ENCODE assay signal across 24 cellular contexts in genomic region chr11:120293038-120293800, GRCh38. TPM values are rescaled to one million over a fixed set of nuclear protein-coding genes. Genes with fewer than 3 reads are reported as not detected.
"Had no signal": no experiment of that assay in that cellular context is flagged by ENCODE, and none has a peak within 500 bp of the region (broad histone marks: within the 10 kb centered on the region; RNA-seq: fewer than 3 reads in every experiment).

No MANE protein-coding gene starts in this region.

- H3K9me3 ChIP-seq: breast epithelium, left ventricle myocardium inferior, transverse colon, uterus had no signal

- H3K4me1 ChIP-seq: breast epithelium, left ventricle myocardium inferior, uterus had no signal

- H3K27ac ChIP-seq: breast epithelium, hepatocyte, left ventricle myocardium inferior, neural progenitor cell, transverse colon, uterus had no signal

- DNase-seq: activated B cell treated with CpG ODN at 0.5 μM for 24 hours; activated CD4-positive, alpha-beta T cell treated with anti-CD3 and anti-CD28 coated beads for 36 hours; activated CD4-positive, alpha-beta T cell treated with anti-CD3 and anti-CD28 coated beads, Interleukin-2, amount 50 U/mL, for 4 hours; activated CD8-positive, alpha-beta memory T cell treated with anti-CD3 and anti-CD28 coated beads for 24 hours; activated CD8-positive, alpha-beta memory T cell treated with anti-CD3 and anti-CD28 coated beads, Interleukin-2, amount 50 U/mL, for 4 hours; activated naive CD4-positive, alpha-beta T cell; activated naive CD8-positive, alpha-beta T cell treated with anti-CD3 and anti-CD28 coated beads for 36 hours; activated T-cell treated with anti-CD3 and anti-CD28 coated beads, Interleukin-2, amount 50 U/mL, for 24 hours; amniotic stem cell; cortex of kidney; foreskin fibroblast; left ventricle myocardium inferior; naive thymus-derived CD8-positive, alpha-beta T cell; stimulated activated CD4-positive, alpha-beta T cell treated with anti-CD3 and anti-CD28 coated beads, Interleukin-1b, Interleukin-23, amount 100 ng/mL, for 48 hours; stimulated activated naive CD8-positive, alpha-beta T cell treated with anti-CD3 and anti-CD28 coated beads, Interleukin-15, amount 100 ng/mL, for 72 hours; T1000; transverse colon; uterus had no signal

- H3K4me3 ChIP-seq: breast epithelium, hepatocyte, left ventricle myocardium inferior, neural progenitor cell, transverse colon, uterus had no signal

- H3K36me3 ChIP-seq: breast epithelium, left ventricle myocardium inferior, neural progenitor cell, transverse colon, uterus had no signal

- H3K27me3 ChIP-seq: breast epithelium, neural progenitor cell, uterus had no signal

RNA-seq across cellular contexts. Expression of gene POU2F3, which starts 53.3 kb away (rescaled TPM):
- total RNA-seq: activated B cell treated with CpG ODN at 0.5 μM for 24 hours; activated CD4-positive, alpha-beta T cell treated with anti-CD3 and anti-CD28 coated beads for 36 hours; activated naive CD8-positive, alpha-beta T cell treated with anti-CD3 and anti-CD28 coated beads for 36 hours; fibroblast of lung; hepatocyte; left ventricle myocardium inferior; naive thymus-derived CD8-positive, alpha-beta T cell; progenitor cell of endocrine pancreas; temporal lobe had no signal
